Comparison of ENCODE assay signal across 23 cellular contexts in genomic region chr1:114269539-114269938, GRCh38.
A peak's percentile ranks its signal among the peaks of the same experiment; 100 is the strongest.
DNase-seq lines count a peak whose midpoint lies in the region; ATAC-seq, FAIRE-seq and TF ChIP-seq lines count a peak whose summit lies in the region.
"Had no signal": no experiment of that assay in that cellular context is flagged by ENCODE, and none has a peak within 500 bp of the region (broad histone marks: within the 10 kb centered on the region; RNA-seq: fewer than 3 reads in every experiment).

No MANE protein-coding gene starts in this region.

- TF ChIP-seq CTCF in natural killer cell (IDR thresholded peaks at IDR 0.05) (no peak), GM10266 (IDR thresholded peaks at IDR 0.05; ENCODE audit: control insufficient read depth, insufficient read depth, low read depth, missing control alignments) (no peak)

- DNase-seq in activated naive CD4-positive, alpha-beta T cell treated with anti-CD3 and anti-CD28 coated beads, Interleukin-2, amount 50 U/mL, for 72 hours (ENCODE audit: low spot score in 2 of 2): no peak
- DNase-seq in natural killer cell (no peak), urothelium cell line (ENCODE audit: low spot score) (no peak), GM10266 (ENCODE audit: extremely low spot score) (no peak), NCI-H2227 treated with DMSO at 0.1 percent for 48 hours (lab: John Stamatoyannopoulos, UW) (no peak)
- DNase-seq: 8988T; ACHN; AML-193; BE2C; CD4-positive, alpha-beta T cell; CD8-positive, alpha-beta memory T cell; DMS 273 treated with DMSO at 0.1 percent for 48 hours; DND-41; H9 had no signal

- no peaks in the 10 kb centered on the region for H3K36me3 Mint-ChIP-seq in activated naive CD4-positive, alpha-beta T cell treated with anti-CD3 and anti-CD28 coated beads, Interleukin-2, amount 50 U/mL, for 24 hours
- H3K36me3 Mint-ChIP-seq in activated naive CD4-positive, alpha-beta T cell treated with anti-CD3 and anti-CD28 coated beads, Interleukin-2, amount 50 U/mL, for 72 hours: no peaks in the 10 kb centered on the region
- no peaks in the 10 kb centered on the region for H3K36me3 Mint-ChIP-seq in natural killer cell
- H3K36me3 Mint-ChIP-seq: CD14-positive monocyte had no signal

- no peaks in the 10 kb centered on the region for H3K9me3 Mint-ChIP-seq in activated naive CD4-positive, alpha-beta T cell treated with anti-CD3 and anti-CD28 coated beads, Interleukin-2, amount 50 U/mL, for 24 hours
- H3K9me3 Mint-ChIP-seq in activated naive CD4-positive, alpha-beta T cell treated with anti-CD3 and anti-CD28 coated beads, Interleukin-2, amount 50 U/mL, for 72 hours: no peaks in the 10 kb centered on the region
- H3K9me3 Mint-ChIP-seq in natural killer cell: peaks cover 0 to 2% of the 10 kb centered on the region in 2 donors
- H3K9me3 Mint-ChIP-seq: CD4-positive, alpha-beta T cell; CD8-positive, alpha-beta memory T cell; GM23338; H9 had no signal

- no peaks in the 10 kb centered on the region for H3K4me1 Mint-ChIP-seq in activated naive CD4-positive, alpha-beta T cell treated with anti-CD3 and anti-CD28 coated beads, Interleukin-2, amount 50 U/mL, for 24 hours
- H3K4me1 Mint-ChIP-seq in natural killer cell: peaks cover 24 to 31% of the 10 kb centered on the region in 2 donors
- H3K4me1 Mint-ChIP-seq: CD14-positive monocyte, GM23338, H9 had no signal

- H3K4me3 Mint-ChIP-seq in activated naive CD4-positive, alpha-beta T cell treated with anti-CD3 and anti-CD28 coated beads, Interleukin-2, amount 50 U/mL, for 24 hours: no peak overlapping the region
- H3K4me3 Mint-ChIP-seq in natural killer cell: peak overlapping the region; percentile 67
- H3K4me3 Mint-ChIP-seq: CD4-positive, alpha-beta T cell; GM23338; H9 had no signal

- no peak for ATAC-seq in activated naive CD4-positive, alpha-beta T cell treated with anti-CD3 and anti-CD28 coated beads, Interleukin-2, amount 50 U/mL, for 72 hours
- ATAC-seq in natural killer cell: peak; percentile 53 to 72 (median 64)
- ATAC-seq: A549, GM12878, GM23338, HCT116 had no signal

- peak overlapping the region; percentile 26 for H3K27ac Mint-ChIP-seq in activated naive CD4-positive, alpha-beta T cell treated with anti-CD3 and anti-CD28 coated beads, Interleukin-2, amount 50 U/mL, for 24 hours
- H3K27ac Mint-ChIP-seq in activated naive CD4-positive, alpha-beta T cell treated with anti-CD3 and anti-CD28 coated beads, Interleukin-2, amount 50 U/mL, for 72 hours: no peak overlapping the region
- H3K27ac Mint-ChIP-seq in natural killer cell: peak overlapping the region in 1 of 2 donors; percentile 7
- H3K27ac Mint-ChIP-seq: CD14-positive monocyte; CD4-positive, alpha-beta T cell; CD8-positive, alpha-beta memory T cell; GM23338; H9 had no signal

- intact Hi-C loops in natural killer cell (cut with micrococcal nuclease): no loop called here

- peak; percentile 20 for FAIRE-seq in urothelium cell line (lab: Jason Lieb, UNC)
- FAIRE-seq: A549, D721Med, G401.6, GM12878, GM19239 had no signal

- H3K27me3 Mint-ChIP-seq in activated naive CD4-positive, alpha-beta T cell treated with anti-CD3 and anti-CD28 coated beads, Interleukin-2, amount 50 U/mL, for 24 hours: peaks cover 3% of the 10 kb centered on the region
- peaks cover 0 to 12% of the 10 kb centered on the region in 2 donors for H3K27me3 Mint-ChIP-seq in natural killer cell (ENCODE audit: low read depth in 2 of 2)

Comparison
In these comparisons a context has a peak if more than half of its experiments do, and no peak if none do; other contexts are left out.
1. ATAC-seq: peak in natural killer cell (3 of 3); none in activated naive CD4-positive, alpha-beta T cell treated with anti-CD3 and anti-CD28 coated beads, Interleukin-2, amount 50 U/mL, for 72 hours (0 of 2).